ENCODE assay signal across 24 cellular contexts in genomic region chr2:3648652-3649177, GRCh38. TPM values are rescaled to one million over a fixed set of nuclear protein-coding genes. Genes with fewer than 3 reads are reported as not detected.
DNase-seq lines count a peak whose midpoint lies in the region; ATAC-seq, FAIRE-seq and TF ChIP-seq lines count a peak whose summit lies in the region.
"Had no signal": no experiment of that assay in that cellular context is flagged by ENCODE, and none has a peak within 500 bp of the region (broad histone marks: within the 10 kb centered on the region; RNA-seq: fewer than 3 reads in every experiment).

No MANE protein-coding gene starts in this region.

- TF ChIP-seq RAD21 in H1 (IDR thresholded peaks at IDR 0.05 in 1 of 2, conservative IDR thresholded peaks at IDR 0.05 in 1 of 2; ENCODE audit: low read depth in 2 of 2, low read length in 2 of 2), result no peak

- H3K27ac ChIP-seq in RWPE1 (0 out of 2 replicates have a peak overlapping the region, but pooled peaks have one; percentile 15), H1 (ENCODE audit: low read depth, low read length) (no peak overlapping the region), neuronal stem cell (replicated peaks; ENCODE audit: low read length) (no peak overlapping the region), spleen (no peak overlapping the region)
- H3K27ac ChIP-seq: C4-2B, HL-60 had no signal

- WGBS in H1 (ENCODE audit: extremely low coverage in 1 of 2, insufficient coverage in 1 of 2, insufficient read length in 1 of 2, insufficient replicate concordance in 2 of 2, low coverage in 1 of 2, low lambda C conversion rate in 2 of 2, missing lambda C conversion rate in 1 of 2), 2 experiments, result 97% methylated on average over 20 of the region's 20 CpGs; no CpG with 5 or more reads in 1 of the 2 experiments
- no CpG with 5 or more reads among the region's 20 CpGs for WGBS in neuronal stem cell (ENCODE audit: extremely low coverage in 2 of 2, insufficient read length in 2 of 2, insufficient replicate concordance in 1 of 2), 2 donors
- 90 to 94% (median 91%) methylated on average over 20 of the region's 20 CpGs for WGBS in spleen, 5 donors

- intact Hi-C loops in spleen (cut with DNase I; ENCODE audit: low total_unique reads), result no loop called here

- H3K9me3 ChIP-seq in H1 (ENCODE audit: insufficient read depth in 2 of 2, low read depth in 1 of 2, low read length in 1 of 2) (no peaks in the 10 kb centered on the region), neuronal stem cell (replicated peaks in 1 of 2; ENCODE audit: control insufficient read depth in 2 of 2, insufficient read depth in 1 of 2, low read depth in 1 of 2, low read length in 2 of 2) (peaks cover 0 to 12% of the 10 kb centered on the region in 2 donors), spleen (no peaks in the 10 kb centered on the region)
- H3K9me3 ChIP-seq: BE2C, HAP-1 had no signal

- H2BK120ac ChIP-seq in H1 (replicated peaks; ENCODE audit: low read depth, low read length) (no peak overlapping the region), neuronal stem cell (ENCODE audit: low read depth, low read length) (no peak overlapping the region)

- H3K4me1 ChIP-seq in H1 (replicated peaks in 1 of 4; ENCODE audit: control insufficient read depth in 3 of 4, insufficient read depth in 4 of 4, low read length in 3 of 4) (peaks cover 0 to 14% (median 8%) of the 10 kb centered on the region in 4 experiments; a peak in 6 of 7 replicates), neuronal stem cell (ENCODE audit: control insufficient read depth in 2 of 2, insufficient read depth in 1 of 2, low read depth in 1 of 2, low read length in 2 of 2) (peaks cover 19 to 22% of the 10 kb centered on the region in 2 donors), spleen (peaks cover 11 to 22% (median 17%) of the 10 kb centered on the region in 6 donors)

- H4K8ac ChIP-seq in H1 (ENCODE audit: extremely low read depth, insufficient read depth, low read length) (no peak overlapping the region), neuronal stem cell (ENCODE audit: low read depth, low read length) (no peak overlapping the region)

- H4K5ac ChIP-seq in H1 (ENCODE audit: insufficient read length, low read depth, low read length), result no peak overlapping the region

- CTCF ChIA-PET in RWPE1 (lab: Yijun Ruan, JAX) (no interaction called here), H1 (lab: Charles Lee; ENCODE audit: partially characterized antibody) (interaction anchor here (1.0 to 3.3 kb wide), 2 partner anchors 20 to 186 kb away, joined by 3 to 20 read pairs; no protein-coding TSS in a partner anchor)

- H3K27me3 ChIP-seq in H1 (replicated peaks in 1 of 4; ENCODE audit: control insufficient read depth in 3 of 4, extremely low read depth in 1 of 4, insufficient read depth in 3 of 4, low read length in 3 of 4) (peaks cover 0 to 2% (median 0%) of the 10 kb centered on the region in 4 experiments; a peak in 1 of 7 replicates), neuronal stem cell (ENCODE audit: control insufficient read depth in 3 of 3, insufficient read depth in 3 of 3, low read depth in 1 of 3, low read length in 3 of 3) (peaks cover 0 to 1% (median 0%) of the 10 kb centered on the region in 3 experiments), spleen (replicated peaks in 1 of 7) (peaks cover 0 to 28% (median 0%) of the 10 kb centered on the region in 7 donors)
- H3K27me3 ChIP-seq: BE2C had no signal

- H3K4ac ChIP-seq in H1 (replicated peaks; ENCODE audit: insufficient read length, low read depth, low read length) (no peak overlapping the region), neuronal stem cell (ENCODE audit: low read length) (no peak overlapping the region)

- H2AFZ ChIP-seq in H1 (ENCODE audit: low read length) (no peak overlapping the region), neuronal stem cell (ENCODE audit: low read length) (no peak overlapping the region)

- POLR2A ChIA-PET in RWPE1 (lab: Yijun Ruan, JAX; ENCODE audit: low non-redundant PET) (no interaction called here), H1 (lab: Charles Lee; ENCODE audit: partially characterized antibody) (interaction anchor here (4.6 kb wide), 1 partner anchor 70 kb away, joined by 34 read pairs; no protein-coding TSS in a partner anchor)

- H3K36me3 ChIP-seq in H1 (ENCODE audit: control insufficient read depth in 2 of 4, insufficient read depth in 4 of 4, low read length in 3 of 4) (no peaks in the 10 kb centered on the region), neuronal stem cell (replicated peaks in 1 of 2; ENCODE audit: control insufficient read depth in 2 of 2, insufficient read depth in 2 of 2, low read length in 2 of 2) (no peaks in the 10 kb centered on the region), spleen (no peaks in the 10 kb centered on the region)
- H3K36me3 ChIP-seq: HAP-1 had no signal

- H3K4me3 ChIP-seq in H1 (ENCODE audit: extremely low read depth in 1 of 4, insufficient read depth in 2 of 4, low read depth in 3 of 4, low read length in 4 of 4) (no peak overlapping the region), neuronal stem cell (ENCODE audit: low read length in 2 of 2) (no peak overlapping the region), spleen (no peak overlapping the region)
- H3K4me3 ChIP-seq: HAP-1 had no signal

- TF ChIP-seq POLR2A in H1 (IDR thresholded peaks at IDR 0.05; ENCODE audit: control extremely low read depth in 1 of 2, low read depth in 2 of 2, low read length in 2 of 2) (no peak), spleen (IDR thresholded peaks at IDR 0.05) (no peak)

- H2BK5ac ChIP-seq in H1 (ENCODE audit: low read depth, low read length) (no peak overlapping the region), neuronal stem cell (ENCODE audit: low read length) (peak overlapping the region; percentile 25)

- no peaks in the 10 kb centered on the region for H3K79me2 ChIP-seq in H1 (ENCODE audit: control insufficient read depth in 1 of 2, insufficient read depth in 2 of 2, low read length in 2 of 2)

- H4K91ac ChIP-seq in H1 (replicated peaks; ENCODE audit: insufficient read length, low read length) (peak overlapping the region; percentile 66), neuronal stem cell (ENCODE audit: low read depth, low read length, poor library complexity) (no peak overlapping the region)

- H3K56ac ChIP-seq in H1 (replicated peaks; ENCODE audit: insufficient read length, low read depth, low read length), result no peak overlapping the region

- no peak overlapping the region for H2BK15ac ChIP-seq in H1 (ENCODE audit: low read length)
- peak overlapping the region; percentile 84 for H2BK15ac ChIP-seq in neuronal stem cell (ENCODE audit: low read length)

- H4K20me1 ChIP-seq in H1 (replicated peaks in 1 of 2; ENCODE audit: control insufficient read depth in 1 of 2, insufficient read depth in 2 of 2, low read length in 2 of 2), result no peaks in the 10 kb centered on the region

- H3K18ac ChIP-seq in H1 (ENCODE audit: extremely low read depth, low read length) (no peak overlapping the region), neuronal stem cell (ENCODE audit: low read length) (no peak overlapping the region)

- H3K23me2 ChIP-seq in H1 (ENCODE audit: low read depth, low read length), result peaks cover 7% of the 10 kb centered on the region; the same call in 1 of the 2 replicates

- H3K14ac ChIP-seq in H1 (ENCODE audit: insufficient read length) (no peak overlapping the region), neuronal stem cell (ENCODE audit: low read length) (no peak overlapping the region)

- no peak overlapping the region; the same call in 1 of the 2 replicates for H2BK20ac ChIP-seq in H1 (ENCODE audit: low read length)

- H2AK5ac ChIP-seq in H1 (ENCODE audit: low read depth, low read length), result no peak overlapping the region
- H2AK5ac ChIP-seq in neuronal stem cell (ENCODE audit: low read depth, low read length), result peak overlapping the region; percentile 77

- ATAC-seq in GM18520 (IDR thresholded peaks at IDR 0.05; ENCODE audit: unreplicated experiment), result no peak

- H3K79me1 ChIP-seq in H1 (ENCODE audit: low read depth, low read length) (no peaks in the 10 kb centered on the region; the same call in 1 of the 2 replicates), neuronal stem cell (ENCODE audit: low read depth, low read length) (no peaks in the 10 kb centered on the region)

- H3K9ac ChIP-seq in H1 (replicated peaks in 1 of 4; ENCODE audit: extremely low read depth in 1 of 4, low read depth in 3 of 4, low read length in 3 of 4) (no peak overlapping the region), neuronal stem cell (ENCODE audit: low read depth, low read length, poor library complexity) (peak overlapping the region; percentile 7)

- no peak for TF ChIP-seq EP300 in H1 (IDR thresholded peaks at IDR 0.05; ENCODE audit: borderline replicate concordance in 1 of 2, low read depth in 2 of 2, low read length in 2 of 2)

- TF ChIP-seq CTCF in RWPE1 (conservative IDR thresholded peaks at IDR 0.05; ENCODE audit: low read depth) (no peak), H1 (IDR thresholded peaks at IDR 0.05; ENCODE audit: control extremely low read depth in 1 of 3, insufficient read depth in 1 of 3, low read depth in 1 of 3, low read length in 3 of 3) (no peak), spleen (IDR thresholded peaks at IDR 0.05 in 8 of 11, conservative IDR thresholded peaks at IDR 0.05 in 3 of 11) (no peak)

- H3K23ac ChIP-seq in H1 (ENCODE audit: insufficient read length) (no peak overlapping the region), neuronal stem cell (ENCODE audit: low read depth, low read length, poor library complexity) (no peak overlapping the region)

- no peak for FAIRE-seq in H1 (lab: Jason Lieb, UNC)
- FAIRE-seq: A204.1, GM12892, GM18507 had no signal

- no peak overlapping the region for H3K4me2 ChIP-seq in H1 (ENCODE audit: insufficient read depth in 1 of 2, low read depth in 2 of 2, low read length in 2 of 2)
- no peak overlapping the region for H3K4me2 ChIP-seq in neuronal stem cell (ENCODE audit: insufficient read depth, low read length, poor library complexity, severe bottlenecking)

- H2BK12ac ChIP-seq in H1 (ENCODE audit: low read depth, low read length) (no peak overlapping the region), neuronal stem cell (ENCODE audit: low read length) (no peak overlapping the region)

- DNase-seq in RWPE1 (ENCODE audit: low spot score) (no peak), H1 (ENCODE audit: low read depth in 1 of 2, low spot score in 2 of 2) (no peak), neuronal stem cell (ENCODE audit: low spot score) (no peak), spleen (peak; percentile 23), C1 segment of cervical spinal cord (lab: John Stamatoyannopoulos, UW) (no peak), NCI-H1694 treated with DMSO at 0.1 percent for 48 hours (lab: John Stamatoyannopoulos, UW) (no peak)
- DNase-seq: ACHN; BE2C; CD4-positive, alpha-beta T cell; DMS153; DMS79; GDM1; KBM-7 had no signal

RNA-seq across cellular contexts. Expression of gene ALLC, which starts 9.3 kb away (rescaled TPM):
- total RNA-seq in H1 (2021; fragmentation: NEBNext Ultra II Directional; extraction: Animal tissue kit (Norgen Biotek cat#: 25700)), result not detected in 2 replicates
- polyA plus RNA-seq in H1 (2011; rRNA removed) (not detected in 2 replicates), spleen (not detected)
- polyA plus RNA-seq in H1 (2011; cell fraction: cytosol; rRNA removed), result not detected
- polyA plus RNA-seq in H1 (2011; cell fraction: nucleus; rRNA removed), result not detected
- not detected in 4 replicates for polyA plus RNA-seq in H1 (2012, experiment 1 of 2)
- polyA plus RNA-seq in H1 (2012, experiment 2 of 2), result not detected
- not detected for polyA plus RNA-seq in H1 (2013, experiment 1 of 2)
- polyA plus RNA-seq in H1 (2013, experiment 2 of 2), result not detected
- polyA minus RNA-seq in H1 (2011; rRNA and poly(A)+ RNA removed), result not detected in 2 replicates
- polyA minus RNA-seq in H1 (2011; cell fraction: cytosol; rRNA and poly(A)+ RNA removed), result not detected
- polyA minus RNA-seq in H1 (2011; cell fraction: nucleus; rRNA and poly(A)+ RNA removed), result not detected
- polyA plus RNA-seq in neuronal stem cell (2013, experiment 1 of 2), result not detected
- polyA plus RNA-seq in neuronal stem cell (2013, experiment 2 of 2), result 0.08 TPM
- not detected for total RNA-seq in spleen
- total RNA-seq: CD4-positive, alpha-beta T cell; H4; HT1080 had no signal
- polyA plus RNA-seq: IgD-negative memory B cell had no signal

RNA-seq across cellular contexts. Expression of gene COLEC11, which starts 53.8 kb away (rescaled TPM):
- total RNA-seq in H1 (2021; fragmentation: NEBNext Ultra II Directional; extraction: Animal tissue kit (Norgen Biotek cat#: 25700)), result 0.25 and 0.47 TPM in 2 replicates
- polyA plus RNA-seq in H1 (2011; rRNA removed) (0.58 and 0.80 TPM in 2 replicates), spleen (1 to 10 TPM; 1.9 to 3.2 (median 2.0) TPM)
- 1.1 TPM for polyA plus RNA-seq in H1 (2011; cell fraction: cytosol; rRNA removed)
- 1.6 TPM for polyA plus RNA-seq in H1 (2011; cell fraction: nucleus; rRNA removed)
- 0.70 to 0.87 TPM (median 0.72 TPM) in 4 replicates for polyA plus RNA-seq in H1 (2012, experiment 1 of 2)
- polyA plus RNA-seq in H1 (2012, experiment 2 of 2), result 0.30 TPM
- 0.32 TPM for polyA plus RNA-seq in H1 (2013, experiment 1 of 2)
- 0.15 TPM for polyA plus RNA-seq in H1 (2013, experiment 2 of 2)
- 0.19 and 0.41 TPM in 2 replicates for polyA minus RNA-seq in H1 (2011; rRNA and poly(A)+ RNA removed)
- polyA minus RNA-seq in H1 (2011; cell fraction: cytosol; rRNA and poly(A)+ RNA removed), result not detected
- 1.4 TPM for polyA minus RNA-seq in H1 (2011; cell fraction: nucleus; rRNA and poly(A)+ RNA removed)
- 0.82 TPM for polyA plus RNA-seq in neuronal stem cell (2013, experiment 1 of 2)
- polyA plus RNA-seq in neuronal stem cell (2013, experiment 2 of 2), result 0.97 TPM
- total RNA-seq in spleen, result 1 to 10 TPM in 6 of 7 donors, under 1 TPM in 1; 0.64 to 8.0 (median 4.7) TPM
- total RNA-seq: Daoy, H4 had no signal
- polyA plus RNA-seq: IgD-negative memory B cell had no signal

RNA-seq across cellular contexts. Expression of gene DCDC2C, which starts 54.7 kb away (rescaled TPM):
- total RNA-seq in H1 (2021; fragmentation: NEBNext Ultra II Directional; extraction: Animal tissue kit (Norgen Biotek cat#: 25700)), result not detected in 2 replicates
- polyA plus RNA-seq in H1 (2011; rRNA removed) (0.50 and 0.91 TPM in 2 replicates), spleen (under 1 TPM in 2 of 3 donors, not detected in 1; 0.03 to 0.22 TPM)
- polyA plus RNA-seq in H1 (2011; cell fraction: cytosol; rRNA removed), result 0.52 TPM
- polyA plus RNA-seq in H1 (2011; cell fraction: nucleus; rRNA removed), result 2.6 TPM
- 0.40 to 0.93 TPM (median 0.68 TPM) in 4 replicates for polyA plus RNA-seq in H1 (2012, experiment 1 of 2)
- polyA plus RNA-seq in H1 (2012, experiment 2 of 2), result not detected
- 0.04 TPM for polyA plus RNA-seq in H1 (2013, experiment 1 of 2)
- polyA plus RNA-seq in H1 (2013, experiment 2 of 2), result 0.09 TPM
- not detected in 2 replicates for polyA minus RNA-seq in H1 (2011; rRNA and poly(A)+ RNA removed)
- polyA minus RNA-seq in H1 (2011; cell fraction: cytosol; rRNA and poly(A)+ RNA removed), result not detected
- polyA minus RNA-seq in H1 (2011; cell fraction: nucleus; rRNA and poly(A)+ RNA removed), result 3.4 TPM
- not detected for polyA plus RNA-seq in neuronal stem cell (2013, experiment 1 of 2)
- not detected for polyA plus RNA-seq in neuronal stem cell (2013, experiment 2 of 2)
- not detected for total RNA-seq in spleen
- total RNA-seq: CD4-positive, alpha-beta T cell; Daoy; H4 had no signal
- polyA plus RNA-seq: IgD-negative memory B cell had no signal
